ENCODE assay signal across 14 cellular contexts in genomic region chr2:224663322-224663721, GRCh38. TPM values are rescaled to one million over a fixed set of nuclear protein-coding genes. Genes with fewer than 3 reads are reported as not detected.
"Had no signal": no experiment of that assay in that cellular context is flagged by ENCODE, and none has a peak within 500 bp of the region (broad histone marks: within the 10 kb centered on the region; RNA-seq: fewer than 3 reads in every experiment).

No MANE protein-coding gene starts in this region.

RNA-seq across cellular contexts. Expression of gene CCDC195, which starts 52.8 kb away (rescaled TPM):
- total RNA-seq: activated B cell treated with CpG ODN at 0.5 μM for 24 hours; activated CD4-positive, alpha-beta memory T cell treated with anti-CD3 and anti-CD28 coated beads for 36 hours; activated CD4-positive, alpha-beta memory T cell treated with anti-CD3 and anti-CD28 coated beads, Interleukin-2, amount 10 ng/mL, durations not matched to agents 7 days and 5 days; activated CD4-positive, alpha-beta T cell treated with anti-CD3 and anti-CD28 coated beads for 36 hours; activated CD4-positive, alpha-beta T cell treated with anti-CD3 and anti-CD28 coated beads, Interleukin-2, amount 10 ng/mL, durations not matched to agents 24 days and 14 days; activated CD4-positive, alpha-beta T cell treated with anti-CD3 and anti-CD28 coated beads, Interleukin-2, amount 10 ng/mL, durations not matched to agents 7 days and 5 days; activated CD8-positive, alpha-beta memory T cell treated with anti-CD3 and anti-CD28 coated beads for 36 hours; activated CD8-positive, alpha-beta memory T cell treated with anti-CD3 and anti-CD28 coated beads, Interleukin-2, amount 10 ng/mL, durations not matched to agents 7 days and 5 days; activated CD8-positive, alpha-beta T cell treated with anti-CD3 and anti-CD28 coated beads for 36 hours; activated CD8-positive, alpha-beta T cell treated with anti-CD3 and anti-CD28 coated beads, Interleukin-2, amount 10 ng/mL, durations not matched to agents 7 days and 5 days; T-helper 1 cell treated with Interleukin-12 subunit alpha and Interleukin-12 subunit beta and Interleukin-4 antibody, amounts not matched to agents 30 ng/mL and 1 ng/mL, for 36 hours; T-helper 17 cell; T-helper 2 cell treated with Interferon-gamma antibody and Interleukin-4, amounts not matched to agents 100 ng/mL and 5 ng/mL, for 36 hours; WTC11 had no signal
